ENCODE assay signal across 29 cellular contexts in genomic region chrX:104510801-104511200, GRCh38. TPM values are rescaled to one million over a fixed set of nuclear protein-coding genes. Genes with fewer than 3 reads are reported as not detected.
"Had no signal": no experiment of that assay in that cellular context is flagged by ENCODE, and none has a peak within 500 bp of the region (broad histone marks: within the 10 kb centered on the region; RNA-seq: fewer than 3 reads in every experiment).

No MANE protein-coding gene starts in this region.

- H3K4me3 ChIP-seq: stomach, suprapubic skin, testis, thoracic aorta, thyroid gland, tibial artery, tibial nerve, transverse colon, upper lobe of left lung, upper lobe of right lung, uterus, vagina had no signal

- H3K36me3 Mint-ChIP-seq: stimulated activated effector memory CD8-positive, alpha-beta T cell treated with anti-CD3 and anti-CD28 coated beads, Interleukin-12 subunit alpha, Interleukin-12 subunit beta, amount 100 ng/mL, for 72 hours; stimulated activated memory B cell treated with anti-CD40 and anti-IgM and Interleukin-4, amounts not matched to agents 10 μg/mL and 1 μg/mL and 100 μg/mL, for 72 hours; stimulated activated naive B cell treated with anti-CD40 and anti-IgM and Interleukin-4, amounts not matched to agents 10 μg/mL and 1 μg/mL and 100 μg/mL, for 72 hours; type B pancreatic cell had no signal

- H3K27ac ChIP-seq: stomach, suprapubic skin, testis, thoracic aorta, thyroid gland, tibial artery, tibial nerve, transverse colon, upper lobe of left lung, upper lobe of right lung, uterus, vagina had no signal

- H3K4me3 Mint-ChIP-seq: stimulated activated effector memory CD8-positive, alpha-beta T cell treated with anti-CD3 and anti-CD28 coated beads, Interleukin-12 subunit alpha, Interleukin-12 subunit beta, amount 100 ng/mL, for 72 hours; stimulated activated memory B cell treated with anti-CD40 and anti-IgM and Interleukin-4, amounts not matched to agents 10 μg/mL and 1 μg/mL and 100 μg/mL, for 72 hours; stimulated activated naive B cell treated with anti-CD40 and anti-IgM and Interleukin-4, amounts not matched to agents 10 μg/mL and 1 μg/mL and 100 μg/mL, for 72 hours; stimulated activated naive CD8-positive, alpha-beta T cell treated with anti-CD3 and anti-CD28 coated beads, Interleukin-15, amount 100 ng/mL, for 72 hours; stimulated activated naive CD8-positive, alpha-beta T cell treated with anti-CD3 and anti-CD28 coated beads, Interleukin-15, Interleukin-2, amounts not matched to agents 100 ng/mL and 50 ng/mL, for 24 hours; type B pancreatic cell had no signal

- ATAC-seq: stimulated activated effector memory CD8-positive, alpha-beta T cell treated with anti-CD3 and anti-CD28 coated beads, Interleukin-12 subunit alpha, Interleukin-12 subunit beta, amount 100 ng/mL, for 72 hours; stimulated activated memory B cell treated with anti-CD40 and anti-IgM and Interleukin-4, amounts not matched to agents 10 μg/mL and 1 μg/mL and 100 μg/mL, for 72 hours; stimulated activated naive B cell treated with anti-CD40 and anti-IgM and Interleukin-4, amounts not matched to agents 10 μg/mL and 1 μg/mL and 100 μg/mL, for 72 hours; stimulated activated naive CD8-positive, alpha-beta T cell treated with anti-CD3 and anti-CD28 coated beads, Interleukin-15, amount 100 ng/mL, for 72 hours; stimulated activated naive CD8-positive, alpha-beta T cell treated with anti-CD3 and anti-CD28 coated beads, Interleukin-15, Interleukin-2, amounts not matched to agents 100 U/mL and 50 U/mL, for 24 hours; upper lobe of right lung had no signal

- DNase-seq: stimulated activated CD4-positive, alpha-beta T cell treated with anti-CD3 and anti-CD28 coated beads, Interleukin-2, amount 100 ng/mL, for 48 hours; stimulated activated CD4-positive, alpha-beta T cell treated with anti-CD3 and anti-CD28 coated beads, Interleukin-4, amount 100 ng/mL, for 1 hour; stimulated activated CD4-positive, alpha-beta T cell treated with anti-CD3 and anti-CD28 coated beads, Interleukin-4, amount 100 ng/mL, for 24 hours; stimulated activated CD4-positive, alpha-beta T cell treated with anti-CD3 and anti-CD28 coated beads, Interleukin-4, amount 100 ng/mL, for 4 hours; stimulated activated CD8-positive, alpha-beta memory T cell treated with anti-CD3 and anti-CD28 coated beads, Interleukin-4, amount 100 ng/mL, for 48 hours; stimulated activated naive B cell treated with anti-CD40 and anti-IgM and Interleukin-4, amounts not matched to agents 10 μg/mL and 1 μg/mL and 100 μg/mL, for 72 hours; stimulated activated naive CD4-positive, alpha-beta T cell; stimulated activated naive CD4-positive, alpha-beta T cell treated with Interleukin-2 at 50 U/mL for 16 hours; stimulated activated naive CD8-positive, alpha-beta T cell treated with anti-CD3 and anti-CD28 coated beads, Interleukin-15, amount 100 ng/mL, for 72 hours; stimulated activated naive CD8-positive, alpha-beta T cell treated with anti-CD3 and anti-CD28 coated beads, Interleukin-15, Interleukin-2, amounts not matched to agents 100 U/mL and 50 U/mL, for 24 hours; stomach; substantia nigra; testis; thyroid gland; tibial artery; transverse colon; upper lobe of left lung; upper lobe of right lung; uterus had no signal

- H3K4me1 Mint-ChIP-seq: stimulated activated effector memory CD8-positive, alpha-beta T cell treated with anti-CD3 and anti-CD28 coated beads, Interleukin-12 subunit alpha, Interleukin-12 subunit beta, amount 100 ng/mL, for 72 hours; stimulated activated memory B cell treated with anti-CD40 and anti-IgM and Interleukin-4, amounts not matched to agents 10 μg/mL and 1 μg/mL and 100 μg/mL, for 72 hours; stimulated activated naive B cell treated with anti-CD40 and anti-IgM and Interleukin-4, amounts not matched to agents 10 μg/mL and 1 μg/mL and 100 μg/mL, for 72 hours; stimulated activated naive CD8-positive, alpha-beta T cell treated with anti-CD3 and anti-CD28 coated beads, Interleukin-15, amount 100 ng/mL, for 72 hours had no signal

- H3K27me3 Mint-ChIP-seq: stimulated activated memory B cell treated with anti-CD40 and anti-IgM and Interleukin-4, amounts not matched to agents 10 μg/mL and 1 μg/mL and 100 μg/mL, for 72 hours; stimulated activated naive B cell treated with anti-CD40 and anti-IgM and Interleukin-4, amounts not matched to agents 10 μg/mL and 1 μg/mL and 100 μg/mL, for 72 hours; stimulated activated naive CD8-positive, alpha-beta T cell treated with anti-CD3 and anti-CD28 coated beads, Interleukin-15, amount 100 ng/mL, for 72 hours; stimulated activated naive CD8-positive, alpha-beta T cell treated with anti-CD3 and anti-CD28 coated beads, Interleukin-15, Interleukin-2, amounts not matched to agents 100 ng/mL and 50 ng/mL, for 24 hours; type B pancreatic cell had no signal

- H3K4me1 ChIP-seq: stomach, suprapubic skin, testis, thyroid gland, tibial artery, tibial nerve, transverse colon, upper lobe of left lung, upper lobe of right lung, uterus, vagina had no signal

- H3K27ac Mint-ChIP-seq: stimulated activated effector memory CD8-positive, alpha-beta T cell treated with anti-CD3 and anti-CD28 coated beads, Interleukin-12 subunit alpha, Interleukin-12 subunit beta, amount 100 ng/mL, for 72 hours; stimulated activated memory B cell treated with anti-CD40 and anti-IgM and Interleukin-4, amounts not matched to agents 10 μg/mL and 1 μg/mL and 100 μg/mL, for 72 hours; stimulated activated naive B cell treated with anti-CD40 and anti-IgM and Interleukin-4, amounts not matched to agents 10 μg/mL and 1 μg/mL and 100 μg/mL, for 72 hours; stimulated activated naive CD8-positive, alpha-beta T cell treated with anti-CD3 and anti-CD28 coated beads, Interleukin-15, Interleukin-2, amounts not matched to agents 100 ng/mL and 50 ng/mL, for 24 hours; type B pancreatic cell had no signal

- FAIRE-seq: urothelium cell line had no signal

- H3K27me3 ChIP-seq: stomach, suprapubic skin, testis, thyroid gland, tibial artery, tibial nerve, transverse colon, upper lobe of left lung, upper lobe of right lung, uterus, vagina had no signal

- H3K36me3 ChIP-seq: stomach, suprapubic skin, thoracic aorta, thyroid gland, tibial artery, tibial nerve, transverse colon, upper lobe of left lung, upper lobe of right lung, uterus, vagina had no signal

- H3K9me3 Mint-ChIP-seq: stimulated activated naive CD8-positive, alpha-beta T cell treated with anti-CD3 and anti-CD28 coated beads, Interleukin-15, amount 100 ng/mL, for 72 hours; stimulated activated naive CD8-positive, alpha-beta T cell treated with anti-CD3 and anti-CD28 coated beads, Interleukin-15, Interleukin-2, amounts not matched to agents 100 ng/mL and 50 ng/mL, for 24 hours; type B pancreatic cell had no signal

- H3K9me3 ChIP-seq: suprapubic skin, testis, thoracic aorta, thyroid gland, tibial nerve, transverse colon, upper lobe of right lung, uterus, vagina had no signal

RNA-seq across cellular contexts. Expression of gene IL1RAPL2, which starts 55.2 kb away (rescaled TPM):
- total RNA-seq: thoracic aorta, thyroid gland, tibial nerve, upper lobe of left lung, upper lobe of right lung had no signal
- polyA plus RNA-seq: stomach, thymus had no signal
